ENCODE assay signal across 1 cellular context in the genomic region with DNA sequence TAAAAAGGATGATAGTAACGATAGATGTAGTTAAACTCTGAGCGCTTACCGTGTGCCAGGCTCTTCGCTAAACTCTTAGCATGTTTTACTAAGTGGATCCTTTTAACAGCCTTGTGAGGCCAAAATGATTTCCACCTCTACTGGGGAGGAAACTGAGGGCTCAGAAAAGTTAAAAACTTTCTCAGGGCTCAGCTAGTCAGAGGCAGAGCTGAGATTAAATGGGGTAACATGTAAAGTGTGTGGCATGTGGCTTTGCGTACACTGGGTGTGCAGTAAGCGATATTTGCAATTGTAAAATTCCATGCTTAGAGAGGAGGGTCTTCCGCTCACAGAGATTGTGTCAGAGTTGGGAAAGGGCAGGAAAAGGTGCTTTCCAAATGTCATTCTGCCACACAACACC.
TF ChIP-seq lines count a peak whose summit lies in the region.

No MANE protein-coding gene starts in this region.

TF ChIP-seq in IMR-90, 13 proteins besides CTCF, POLR2A, EP300 and RAD21:
- TF ChIP-seq RCOR1 (IDR thresholded peaks at IDR 0.05; ENCODE audit: insufficient replicate concordance, low read length) = no peak
- TF ChIP-seq RFX5 (IDR thresholded peaks at IDR 0.05; ENCODE audit: low read depth, low read length) = no peak
- no peak for TF ChIP-seq MAZ (IDR thresholded peaks at IDR 0.05; ENCODE audit: borderline replicate concordance, low read depth, low read length)
- TF ChIP-seq FOS (IDR thresholded peaks at IDR 0.05; ENCODE audit: low read depth, low read length) = no peak
- TF ChIP-seq, protein P1, sequence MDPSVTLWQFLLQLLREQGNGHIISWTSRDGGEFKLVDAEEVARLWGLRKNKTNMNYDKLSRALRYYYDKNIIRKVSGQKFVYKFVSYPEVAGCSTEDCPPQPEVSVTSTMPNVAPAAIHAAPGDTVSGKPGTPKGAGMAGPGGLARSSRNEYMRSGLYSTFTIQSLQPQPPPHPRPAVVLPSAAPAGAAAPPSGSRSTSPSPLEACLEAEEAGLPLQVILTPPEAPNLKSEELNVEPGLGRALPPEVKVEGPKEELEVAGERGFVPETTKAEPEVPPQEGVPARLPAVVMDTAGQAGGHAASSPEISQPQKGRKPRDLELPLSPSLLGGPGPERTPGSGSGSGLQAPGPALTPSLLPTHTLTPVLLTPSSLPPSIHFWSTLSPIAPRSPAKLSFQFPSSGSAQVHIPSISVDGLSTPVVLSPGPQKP (IDR thresholded peaks at IDR 0.05; ENCODE audit: borderline replicate concordance, low read depth, low read length) = no peak
- no peak for TF ChIP-seq BHLHE40 (IDR thresholded peaks at IDR 0.05; ENCODE audit: low read depth, low read length)
- no peak for TF ChIP-seq CHD1 (IDR thresholded peaks at IDR 0.05; ENCODE audit: low read depth, low read length)
- no peak for TF ChIP-seq MXI1 (IDR thresholded peaks at IDR 0.05; ENCODE audit: borderline replicate concordance, low read depth, low read length)
- TF ChIP-seq CEBPB (IDR thresholded peaks at IDR 0.05; ENCODE audit: low read depth, low read length) = no peak
- TF ChIP-seq NFE2L2 (IDR thresholded peaks at IDR 0.05; ENCODE audit: low read depth, low read length) = no peak
- TF ChIP-seq, protein P2, sequence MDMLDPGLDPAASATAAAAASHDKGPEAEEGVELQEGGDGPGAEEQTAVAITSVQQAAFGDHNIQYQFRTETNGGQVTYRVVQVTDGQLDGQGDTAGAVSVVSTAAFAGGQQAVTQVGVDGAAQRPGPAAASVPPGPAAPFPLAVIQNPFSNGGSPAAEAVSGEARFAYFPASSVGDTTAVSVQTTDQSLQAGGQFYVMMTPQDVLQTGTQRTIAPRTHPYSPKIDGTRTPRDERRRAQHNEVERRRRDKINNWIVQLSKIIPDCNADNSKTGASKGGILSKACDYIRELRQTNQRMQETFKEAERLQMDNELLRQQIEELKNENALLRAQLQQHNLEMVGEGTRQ (IDR thresholded peaks at IDR 0.05; ENCODE audit: low read depth, low read length) = no peak
- no peak for TF ChIP-seq MAFK (IDR thresholded peaks at IDR 0.05; ENCODE audit: low read depth, low read length)
- TF ChIP-seq SMC3 (IDR thresholded peaks at IDR 0.05; ENCODE audit: low read depth, low read length) = no peak
